2 cellular contexts compared by ENCODE assay signal in the genomic region with DNA sequence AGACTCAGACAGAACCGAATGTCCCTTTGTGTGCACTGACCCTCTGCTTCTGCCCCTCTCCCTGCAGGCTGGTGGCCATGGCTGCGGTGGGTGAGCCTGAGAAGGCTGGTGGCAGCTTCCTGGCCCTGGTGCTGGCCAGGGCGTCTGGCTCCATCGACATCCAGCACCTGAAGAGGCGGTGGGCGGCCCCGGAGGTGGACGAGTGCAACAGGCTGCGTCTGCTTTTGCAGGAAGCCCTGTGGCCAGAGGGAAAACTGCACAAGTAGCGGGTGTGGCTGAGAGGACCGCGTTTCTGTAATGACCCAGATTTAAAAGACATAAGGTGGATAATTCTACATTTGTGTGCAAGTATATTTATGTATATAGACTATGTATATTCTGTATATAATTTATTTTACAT.
TF ChIP-seq lines count a peak whose summit lies in the region.

No MANE protein-coding gene starts in this region.

TF ChIP-seq in HepG2, 621 proteins besides CTCF, POLR2A, EP300 and RAD21 (continued from another document):
- TF ChIP-seq, protein P1, sequence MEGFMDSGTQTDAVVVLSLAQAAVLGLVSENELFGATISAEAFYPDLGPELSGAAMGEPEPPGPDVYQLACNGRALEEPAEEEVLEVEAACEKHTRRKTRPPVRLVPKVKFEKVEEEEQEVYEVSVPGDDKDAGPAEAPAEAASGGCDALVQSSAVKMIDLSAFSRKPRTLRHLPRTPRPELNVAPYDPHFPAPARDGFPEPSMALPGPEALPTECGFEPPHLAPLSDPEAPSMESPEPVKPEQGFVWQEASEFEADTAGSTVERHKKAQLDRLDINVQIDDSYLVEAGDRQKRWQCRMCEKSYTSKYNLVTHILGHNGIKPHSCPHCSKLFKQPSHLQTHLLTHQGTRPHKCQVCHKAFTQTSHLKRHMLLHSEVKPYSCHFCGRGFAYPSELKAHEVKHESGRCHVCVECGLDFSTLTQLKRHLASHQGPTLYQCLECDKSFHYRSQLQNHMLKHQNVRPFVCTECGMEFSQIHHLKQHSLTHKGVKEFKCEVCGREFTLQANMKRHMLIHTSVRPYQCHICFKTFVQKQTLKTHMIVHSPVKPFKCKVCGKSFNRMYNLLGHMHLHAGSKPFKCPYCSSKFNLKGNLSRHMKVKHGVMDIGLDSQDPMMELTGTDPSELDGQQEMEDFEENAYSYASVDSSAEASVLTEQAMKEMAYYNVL (CRISPR knock-in tag; IDR thresholded peaks at IDR 0.05; ENCODE audit: borderline replicate concordance), result no peak
- no peak for TF ChIP-seq ZBTB38 (CRISPR knock-in tag; IDR thresholded peaks at IDR 0.05)

TF ChIP-seq in WTC11, 78 proteins besides CTCF, POLR2A, EP300 and RAD21 (continued from another document):
- TF ChIP-seq, protein P2, sequence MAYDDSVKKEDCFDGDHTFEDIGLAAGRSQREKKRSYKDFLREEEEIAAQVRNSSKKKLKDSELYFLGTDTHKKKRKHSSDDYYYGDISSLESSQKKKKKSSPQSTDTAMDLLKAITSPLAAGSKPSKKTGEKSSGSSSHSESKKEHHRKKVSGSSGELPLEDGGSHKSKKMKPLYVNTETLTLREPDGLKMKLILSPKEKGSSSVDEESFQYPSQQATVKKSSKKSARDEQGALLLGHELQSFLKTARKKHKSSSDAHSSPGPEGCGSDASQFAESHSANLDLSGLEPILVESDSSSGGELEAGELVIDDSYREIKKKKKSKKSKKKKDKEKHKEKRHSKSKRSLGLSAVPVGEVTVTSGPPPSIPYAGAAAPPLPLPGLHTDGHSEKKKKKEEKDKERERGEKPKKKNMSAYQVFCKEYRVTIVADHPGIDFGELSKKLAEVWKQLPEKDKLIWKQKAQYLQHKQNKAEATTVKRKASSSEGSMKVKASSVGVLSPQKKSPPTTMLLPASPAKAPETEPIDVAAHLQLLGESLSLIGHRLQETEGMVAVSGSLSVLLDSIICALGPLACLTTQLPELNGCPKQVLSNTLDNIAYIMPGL (CRISPR knock-in tag; IDR thresholded peaks at IDR 0.05), result no peak
- TF ChIP-seq SMAD3 (CRISPR knock-in tag; IDR thresholded peaks at IDR 0.05; ENCODE audit: borderline replicate concordance), result no peak
- no peak for TF ChIP-seq EMX1 (CRISPR knock-in tag; IDR thresholded peaks at IDR 0.05)
- TF ChIP-seq FOXJ3 (CRISPR knock-in tag; IDR thresholded peaks at IDR 0.05; ENCODE audit: borderline replicate concordance), result no peak
- TF ChIP-seq, protein P3, sequence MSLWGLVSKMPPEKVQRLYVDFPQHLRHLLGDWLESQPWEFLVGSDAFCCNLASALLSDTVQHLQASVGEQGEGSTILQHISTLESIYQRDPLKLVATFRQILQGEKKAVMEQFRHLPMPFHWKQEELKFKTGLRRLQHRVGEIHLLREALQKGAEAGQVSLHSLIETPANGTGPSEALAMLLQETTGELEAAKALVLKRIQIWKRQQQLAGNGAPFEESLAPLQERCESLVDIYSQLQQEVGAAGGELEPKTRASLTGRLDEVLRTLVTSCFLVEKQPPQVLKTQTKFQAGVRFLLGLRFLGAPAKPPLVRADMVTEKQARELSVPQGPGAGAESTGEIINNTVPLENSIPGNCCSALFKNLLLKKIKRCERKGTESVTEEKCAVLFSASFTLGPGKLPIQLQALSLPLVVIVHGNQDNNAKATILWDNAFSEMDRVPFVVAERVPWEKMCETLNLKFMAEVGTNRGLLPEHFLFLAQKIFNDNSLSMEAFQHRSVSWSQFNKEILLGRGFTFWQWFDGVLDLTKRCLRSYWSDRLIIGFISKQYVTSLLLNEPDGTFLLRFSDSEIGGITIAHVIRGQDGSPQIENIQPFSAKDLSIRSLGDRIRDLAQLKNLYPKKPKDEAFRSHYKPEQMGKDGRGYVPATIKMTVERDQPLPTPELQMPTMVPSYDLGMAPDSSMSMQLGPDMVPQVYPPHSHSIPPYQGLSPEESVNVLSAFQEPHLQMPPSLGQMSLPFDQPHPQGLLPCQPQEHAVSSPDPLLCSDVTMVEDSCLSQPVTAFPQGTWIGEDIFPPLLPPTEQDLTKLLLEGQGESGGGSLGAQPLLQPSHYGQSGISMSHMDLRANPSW (CRISPR knock-in tag; conservative IDR thresholded peaks at IDR 0.05; ENCODE audit: low read depth), result no peak
- no peak for TF ChIP-seq SOX15 (CRISPR knock-in tag; IDR thresholded peaks at IDR 0.05)
- TF ChIP-seq, protein P4, sequence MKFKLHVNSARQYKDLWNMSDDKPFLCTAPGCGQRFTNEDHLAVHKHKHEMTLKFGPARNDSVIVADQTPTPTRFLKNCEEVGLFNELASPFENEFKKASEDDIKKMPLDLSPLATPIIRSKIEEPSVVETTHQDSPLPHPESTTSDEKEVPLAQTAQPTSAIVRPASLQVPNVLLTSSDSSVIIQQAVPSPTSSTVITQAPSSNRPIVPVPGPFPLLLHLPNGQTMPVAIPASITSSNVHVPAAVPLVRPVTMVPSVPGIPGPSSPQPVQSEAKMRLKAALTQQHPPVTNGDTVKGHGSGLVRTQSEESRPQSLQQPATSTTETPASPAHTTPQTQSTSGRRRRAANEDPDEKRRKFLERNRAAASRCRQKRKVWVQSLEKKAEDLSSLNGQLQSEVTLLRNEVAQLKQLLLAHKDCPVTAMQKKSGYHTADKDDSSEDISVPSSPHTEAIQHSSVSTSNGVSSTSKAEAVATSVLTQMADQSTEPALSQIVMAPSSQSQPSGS (CRISPR knock-in tag; IDR thresholded peaks at IDR 0.05; ENCODE audit: borderline replicate concordance, low read depth), result no peak
- TF ChIP-seq SMAD4 (CRISPR knock-in tag; IDR thresholded peaks at IDR 0.05), result no peak
- TF ChIP-seq HMGA2 (CRISPR knock-in tag; IDR thresholded peaks at IDR 0.05), result no peak
- TF ChIP-seq, protein P5, sequence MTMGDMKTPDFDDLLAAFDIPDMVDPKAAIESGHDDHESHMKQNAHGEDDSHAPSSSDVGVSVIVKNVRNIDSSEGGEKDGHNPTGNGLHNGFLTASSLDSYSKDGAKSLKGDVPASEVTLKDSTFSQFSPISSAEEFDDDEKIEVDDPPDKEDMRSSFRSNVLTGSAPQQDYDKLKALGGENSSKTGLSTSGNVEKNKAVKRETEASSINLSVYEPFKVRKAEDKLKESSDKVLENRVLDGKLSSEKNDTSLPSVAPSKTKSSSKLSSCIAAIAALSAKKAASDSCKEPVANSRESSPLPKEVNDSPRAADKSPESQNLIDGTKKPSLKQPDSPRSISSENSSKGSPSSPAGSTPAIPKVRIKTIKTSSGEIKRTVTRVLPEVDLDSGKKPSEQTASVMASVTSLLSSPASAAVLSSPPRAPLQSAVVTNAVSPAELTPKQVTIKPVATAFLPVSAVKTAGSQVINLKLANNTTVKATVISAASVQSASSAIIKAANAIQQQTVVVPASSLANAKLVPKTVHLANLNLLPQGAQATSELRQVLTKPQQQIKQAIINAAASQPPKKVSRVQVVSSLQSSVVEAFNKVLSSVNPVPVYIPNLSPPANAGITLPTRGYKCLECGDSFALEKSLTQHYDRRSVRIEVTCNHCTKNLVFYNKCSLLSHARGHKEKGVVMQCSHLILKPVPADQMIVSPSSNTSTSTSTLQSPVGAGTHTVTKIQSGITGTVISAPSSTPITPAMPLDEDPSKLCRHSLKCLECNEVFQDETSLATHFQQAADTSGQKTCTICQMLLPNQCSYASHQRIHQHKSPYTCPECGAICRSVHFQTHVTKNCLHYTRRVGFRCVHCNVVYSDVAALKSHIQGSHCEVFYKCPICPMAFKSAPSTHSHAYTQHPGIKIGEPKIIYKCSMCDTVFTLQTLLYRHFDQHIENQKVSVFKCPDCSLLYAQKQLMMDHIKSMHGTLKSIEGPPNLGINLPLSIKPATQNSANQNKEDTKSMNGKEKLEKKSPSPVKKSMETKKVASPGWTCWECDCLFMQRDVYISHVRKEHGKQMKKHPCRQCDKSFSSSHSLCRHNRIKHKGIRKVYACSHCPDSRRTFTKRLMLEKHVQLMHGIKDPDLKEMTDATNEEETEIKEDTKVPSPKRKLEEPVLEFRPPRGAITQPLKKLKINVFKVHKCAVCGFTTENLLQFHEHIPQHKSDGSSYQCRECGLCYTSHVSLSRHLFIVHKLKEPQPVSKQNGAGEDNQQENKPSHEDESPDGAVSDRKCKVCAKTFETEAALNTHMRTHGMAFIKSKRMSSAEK (CRISPR knock-in tag; IDR thresholded peaks at IDR 0.05; ENCODE audit: borderline replicate concordance), result no peak
- TF ChIP-seq, protein P6, sequence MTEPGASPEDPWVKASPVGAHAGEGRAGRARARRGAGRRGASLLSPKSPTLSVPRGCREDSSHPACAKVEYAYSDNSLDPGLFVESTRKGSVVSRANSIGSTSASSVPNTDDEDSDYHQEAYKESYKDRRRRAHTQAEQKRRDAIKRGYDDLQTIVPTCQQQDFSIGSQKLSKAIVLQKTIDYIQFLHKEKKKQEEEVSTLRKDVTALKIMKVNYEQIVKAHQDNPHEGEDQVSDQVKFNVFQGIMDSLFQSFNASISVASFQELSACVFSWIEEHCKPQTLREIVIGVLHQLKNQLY (CRISPR knock-in tag; IDR thresholded peaks at IDR 0.05), result no peak
- TF ChIP-seq, protein P7, sequence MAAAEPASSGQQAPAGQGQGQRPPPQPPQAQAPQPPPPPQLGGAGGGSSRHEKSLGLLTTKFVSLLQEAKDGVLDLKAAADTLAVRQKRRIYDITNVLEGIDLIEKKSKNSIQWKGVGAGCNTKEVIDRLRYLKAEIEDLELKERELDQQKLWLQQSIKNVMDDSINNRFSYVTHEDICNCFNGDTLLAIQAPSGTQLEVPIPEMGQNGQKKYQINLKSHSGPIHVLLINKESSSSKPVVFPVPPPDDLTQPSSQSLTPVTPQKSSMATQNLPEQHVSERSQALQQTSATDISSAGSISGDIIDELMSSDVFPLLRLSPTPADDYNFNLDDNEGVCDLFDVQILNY (CRISPR knock-in tag; IDR thresholded peaks at IDR 0.05), result no peak
- no peak for TF ChIP-seq RORB (CRISPR knock-in tag; IDR thresholded peaks at IDR 0.05)
- no peak for TF ChIP-seq TEAD4 (CRISPR knock-in tag; IDR thresholded peaks at IDR 0.05)
